In genomic region chr2:198905881-198906612, GRCh38 we compare ENCODE assay signal across 16 cellular contexts.
A peak's percentile ranks its signal among the peaks of the same experiment; 100 is the strongest.
DNase-seq lines count a peak whose midpoint lies in the region; ATAC-seq and TF ChIP-seq lines count a peak whose summit lies in the region.
"Had no signal": no experiment of that assay in that cellular context is flagged by ENCODE, and none has a peak within 500 bp of the region (broad histone marks: within the 10 kb centered on the region; RNA-seq: fewer than 3 reads in every experiment).

No MANE protein-coding gene starts in this region.

- intact Hi-C loops in CD4-positive, alpha-beta T cell (cut with DNase I, micrococcal nuclease): no loop called here
- intact Hi-C loops in activated CD4-positive, alpha-beta T cell treated with anti-CD3 and anti-CD28 coated beads, Interleukin-2, amount 10 ng/mL, durations not matched to agents 24 days and 14 days (cut with micrococcal nuclease): no loop called here

- peak; percentile 55 for ATAC-seq in GM18520 (IDR thresholded peaks at IDR 0.05; ENCODE audit: unreplicated experiment)
- ATAC-seq in GM21717 (IDR thresholded peaks at IDR 0.05; ENCODE audit: unreplicated experiment): peak; percentile 78
- peak; percentile 73 for ATAC-seq in HG03342 (IDR thresholded peaks at IDR 0.05; ENCODE audit: unreplicated experiment)
- no peak for ATAC-seq in CD4-positive, alpha-beta T cell (ENCODE audit: poor library complexity)
- ATAC-seq: activated CD8-positive, alpha-beta memory T cell treated with anti-CD3 and anti-CD28 coated beads, Interleukin-2, amount 10 ng/mL, durations not matched to agents 7 days and 5 days; K562; Panc1; pancreas; stimulated activated effector memory CD8-positive, alpha-beta T cell treated with anti-CD3 and anti-CD28 coated beads, Interleukin-12 subunit alpha, Interleukin-12 subunit beta, amount 100 ng/mL, for 72 hours had no signal

- no peak overlapping the region for H3K4me3 Mint-ChIP-seq in CD4-positive, alpha-beta T cell
- H3K4me3 Mint-ChIP-seq in activated CD4-positive, alpha-beta T cell treated with anti-CD3 and anti-CD28 coated beads, Interleukin-2, amount 10 ng/mL, durations not matched to agents 24 days and 14 days: no peak overlapping the region
- H3K4me3 Mint-ChIP-seq: activated CD8-positive, alpha-beta memory T cell treated with anti-CD3 and anti-CD28 coated beads, Interleukin-2, amount 10 ng/mL, durations not matched to agents 7 days and 5 days; activated naive CD8-positive, alpha-beta T cell treated with anti-CD3 and anti-CD28 coated beads, Interleukin-2, amount 10 ng/mL, durations not matched to agents 7 days and 5 days; stimulated activated effector memory CD8-positive, alpha-beta T cell treated with anti-CD3 and anti-CD28 coated beads, Interleukin-12 subunit alpha, Interleukin-12 subunit beta, amount 100 ng/mL, for 72 hours had no signal

- no peaks in the 10 kb centered on the region for H3K27me3 ChIP-seq in CD4-positive, alpha-beta T cell (ENCODE audit: control insufficient read depth, insufficient read depth, low read length)
- H3K27me3 ChIP-seq: pancreas had no signal

- no peaks in the 10 kb centered on the region for H3K9me3 Mint-ChIP-seq in CD4-positive, alpha-beta T cell
- H3K9me3 Mint-ChIP-seq in activated CD4-positive, alpha-beta T cell treated with anti-CD3 and anti-CD28 coated beads, Interleukin-2, amount 10 ng/mL, durations not matched to agents 24 days and 14 days: no peaks in the 10 kb centered on the region
- H3K9me3 Mint-ChIP-seq: activated naive CD8-positive, alpha-beta T cell treated with anti-CD3 and anti-CD28 coated beads, Interleukin-2, amount 10 ng/mL, durations not matched to agents 7 days and 5 days had no signal

- POLR2A ChIA-PET in CD4-positive, alpha-beta T cell (lab: Charles Lee): no interaction called here

- TF ChIP-seq POLR2A in erythroblast (IDR thresholded peaks at IDR 0.05; ENCODE audit: low read length): no peak

- H3K36me3 Mint-ChIP-seq in CD4-positive, alpha-beta T cell (ENCODE audit: low read depth): no peaks in the 10 kb centered on the region
- H3K36me3 Mint-ChIP-seq in activated CD4-positive, alpha-beta T cell treated with anti-CD3 and anti-CD28 coated beads, Interleukin-2, amount 10 ng/mL, durations not matched to agents 24 days and 14 days (ENCODE audit: low read depth): no peaks in the 10 kb centered on the region
- H3K36me3 Mint-ChIP-seq: activated CD8-positive, alpha-beta memory T cell treated with anti-CD3 and anti-CD28 coated beads, Interleukin-2, amount 10 ng/mL, durations not matched to agents 7 days and 5 days; activated naive CD8-positive, alpha-beta T cell treated with anti-CD3 and anti-CD28 coated beads, Interleukin-2, amount 10 ng/mL, durations not matched to agents 7 days and 5 days; stimulated activated effector memory CD8-positive, alpha-beta T cell treated with anti-CD3 and anti-CD28 coated beads, Interleukin-12 subunit alpha, Interleukin-12 subunit beta, amount 100 ng/mL, for 72 hours had no signal

- no peak overlapping the region for H3K27ac Mint-ChIP-seq in CD4-positive, alpha-beta T cell
- H3K27ac Mint-ChIP-seq in activated CD4-positive, alpha-beta T cell treated with anti-CD3 and anti-CD28 coated beads, Interleukin-2, amount 10 ng/mL, durations not matched to agents 24 days and 14 days: no peak overlapping the region
- H3K27ac Mint-ChIP-seq: activated CD8-positive, alpha-beta memory T cell treated with anti-CD3 and anti-CD28 coated beads, Interleukin-2, amount 10 ng/mL, durations not matched to agents 7 days and 5 days; activated naive CD8-positive, alpha-beta T cell treated with anti-CD3 and anti-CD28 coated beads, Interleukin-2, amount 10 ng/mL, durations not matched to agents 7 days and 5 days; stimulated activated effector memory CD8-positive, alpha-beta T cell treated with anti-CD3 and anti-CD28 coated beads, Interleukin-12 subunit alpha, Interleukin-12 subunit beta, amount 100 ng/mL, for 72 hours had no signal

- no peaks in the 10 kb centered on the region for H3K4me1 Mint-ChIP-seq in CD4-positive, alpha-beta T cell (ENCODE audit: low read depth)
- H3K4me1 Mint-ChIP-seq in activated CD4-positive, alpha-beta T cell treated with anti-CD3 and anti-CD28 coated beads, Interleukin-2, amount 10 ng/mL, durations not matched to agents 24 days and 14 days: no peaks in the 10 kb centered on the region
- H3K4me1 Mint-ChIP-seq: activated CD8-positive, alpha-beta memory T cell treated with anti-CD3 and anti-CD28 coated beads, Interleukin-2, amount 10 ng/mL, durations not matched to agents 7 days and 5 days; activated naive CD8-positive, alpha-beta T cell treated with anti-CD3 and anti-CD28 coated beads, Interleukin-2, amount 10 ng/mL, durations not matched to agents 7 days and 5 days; stimulated activated effector memory CD8-positive, alpha-beta T cell treated with anti-CD3 and anti-CD28 coated beads, Interleukin-12 subunit alpha, Interleukin-12 subunit beta, amount 100 ng/mL, for 72 hours had no signal

- H3K9me3 ChIP-seq in CD4-positive, alpha-beta T cell (ENCODE audit: control insufficient read depth, low read length): no peaks in the 10 kb centered on the region
- H3K9me3 ChIP-seq: pancreas had no signal

- CTCF ChIA-PET in CD4-positive, alpha-beta T cell (lab: Charles Lee): no interaction called here

- H3K27ac ChIP-seq in CD4-positive, alpha-beta T cell (ENCODE audit: low read depth, low read length): no peak overlapping the region
- H3K27ac ChIP-seq: pancreas had no signal

- TF ChIP-seq CTCF in CD4-positive, alpha-beta T cell (IDR thresholded peaks at IDR 0.05): no peak

- H3K27me3 Mint-ChIP-seq in CD4-positive, alpha-beta T cell: no peaks in the 10 kb centered on the region
- no peaks in the 10 kb centered on the region for H3K27me3 Mint-ChIP-seq in activated CD4-positive, alpha-beta T cell treated with anti-CD3 and anti-CD28 coated beads, Interleukin-2, amount 10 ng/mL, durations not matched to agents 24 days and 14 days
- H3K27me3 Mint-ChIP-seq: activated CD8-positive, alpha-beta memory T cell treated with anti-CD3 and anti-CD28 coated beads, Interleukin-2, amount 10 ng/mL, durations not matched to agents 7 days and 5 days; activated naive CD8-positive, alpha-beta T cell treated with anti-CD3 and anti-CD28 coated beads, Interleukin-2, amount 10 ng/mL, durations not matched to agents 7 days and 5 days had no signal

- peak; percentile 31 for DNase-seq in SKM-1 (lab: John Stamatoyannopoulos, UW; ENCODE audit: unreplicated experiment)
- DNase-seq in CD4-positive, alpha-beta T cell: no peak
- DNase-seq in erythroblast (lab: John Stamatoyannopoulos, UW): no peak
- no peak for DNase-seq in activated CD4-positive, alpha-beta T cell treated with anti-CD3 and anti-CD28 coated beads, Interleukin-2, amount 10 ng/mL, durations not matched to agents 24 days and 14 days
- no peak for DNase-seq in NCI-H82 treated with DMSO at 0.1 percent for 48 hours (lab: John Stamatoyannopoulos, UW; ENCODE audit: unreplicated experiment)
- DNase-seq: activated CD8-positive, alpha-beta memory T cell treated with anti-CD3 and anti-CD28 coated beads, Interleukin-2, amount 10 ng/mL, durations not matched to agents 7 days and 5 days; activated naive CD8-positive, alpha-beta T cell treated with anti-CD3 and anti-CD28 coated beads, Interleukin-2, amount 10 ng/mL, durations not matched to agents 7 days and 5 days; mesendoderm; NCI-H2029 treated with DMSO at 0.1 percent for 48 hours; pancreas had no signal
